Comparison of ENCODE assay signal across 9 cellular contexts in the genomic region with DNA sequence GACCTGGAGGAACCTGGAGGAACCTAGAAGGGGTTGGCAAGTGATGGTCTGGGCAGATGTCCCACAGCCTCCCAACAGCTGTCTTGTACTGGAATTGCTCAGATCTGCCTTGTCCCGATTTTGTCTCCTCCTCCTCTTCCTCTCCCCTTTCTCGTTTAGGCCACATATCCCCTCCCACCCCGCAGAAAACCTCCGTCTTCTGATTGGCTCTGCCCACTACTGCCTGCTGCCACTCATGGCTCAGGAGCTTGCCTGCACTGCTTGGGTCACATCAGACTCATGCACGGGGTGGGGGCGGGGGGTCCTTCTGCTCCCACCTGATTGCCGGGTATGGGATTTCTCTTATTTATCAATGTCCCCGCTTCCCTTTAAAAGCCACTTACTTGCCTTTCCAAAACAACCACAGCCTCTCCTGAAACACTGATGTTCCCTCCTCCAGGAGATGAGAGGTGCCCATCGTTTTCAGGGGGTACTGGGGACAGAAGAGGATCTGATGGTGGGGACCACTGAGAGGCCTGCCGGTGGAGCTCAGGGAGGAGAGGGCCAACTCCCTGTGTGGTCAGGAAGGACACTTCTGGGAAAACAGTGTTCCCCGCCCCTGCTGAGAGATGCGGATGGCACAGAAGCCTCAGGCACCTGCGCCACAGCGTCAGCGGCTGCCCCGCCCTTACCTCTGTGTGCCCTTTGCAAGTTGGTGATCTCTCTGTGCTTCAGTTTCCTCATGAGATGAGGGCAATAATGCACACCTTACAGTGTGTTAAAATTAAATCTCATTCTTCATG. TPM values are rescaled to one million over a fixed set of nuclear protein-coding genes. Genes with fewer than 3 reads are reported as not detected.
DNase-seq lines count a peak whose midpoint lies in the region; ATAC-seq and TF ChIP-seq lines count a peak whose summit lies in the region.
"Had no signal": no experiment of that assay in that cellular context is flagged by ENCODE, and none has a peak within 500 bp of the region (broad histone marks: within the 10 kb centered on the region; RNA-seq: fewer than 3 reads in every experiment).

No MANE protein-coding gene starts in this region.

- no peak overlapping the region for H3K4me3 ChIP-seq in CD8-positive, alpha-beta memory T cell (ENCODE audit: low read length)
- H3K4me3 ChIP-seq in osteoblast (ENCODE audit: insufficient read depth, low read length) = peak overlapping the region; percentile 52

- peak in 1 of 5 donors; percentile 36 for DNase-seq in CD8-positive, alpha-beta memory T cell
- peak; percentile 52 for DNase-seq in NCI-H2029 treated with DMSO at 0.1 percent for 48 hours (lab: John Stamatoyannopoulos, UW)
- no peak for DNase-seq in endothelial cell (ENCODE audit: low spot score)
- peak; percentile 86 for DNase-seq in osteoblast (ENCODE audit: insufficient read length, low spot score, missing footprints)
- no peak for DNase-seq in SIG-M5 treated with dmso at 0.1 percent for 504 hours (lab: John Stamatoyannopoulos, UW; ENCODE audit: unreplicated experiment)
- DNase-seq: naive B cell had no signal

- H3K4me1 ChIP-seq in CD8-positive, alpha-beta memory T cell (ENCODE audit: insufficient read depth, low read length) = peaks cover 25% of the 10 kb centered on the region
- peaks cover 58% of the 10 kb centered on the region for H3K4me1 ChIP-seq in osteoblast (ENCODE audit: insufficient read depth, low read length)

- H3K36me3 ChIP-seq in CD8-positive, alpha-beta memory T cell (ENCODE audit: insufficient read depth, low read length) = peaks cover 11% of the 10 kb centered on the region
- peaks cover 32% of the 10 kb centered on the region for H3K36me3 ChIP-seq in osteoblast (ENCODE audit: insufficient read depth, low read length)

- H3K9me3 Mint-ChIP-seq in CD8-positive, alpha-beta memory T cell = no peaks in the 10 kb centered on the region
- no peaks in the 10 kb centered on the region for H3K9me3 Mint-ChIP-seq in endothelial cell (ENCODE audit: unreplicated experiment)
- H3K9me3 Mint-ChIP-seq: naive B cell had no signal

- H3K4me1 Mint-ChIP-seq in CD8-positive, alpha-beta memory T cell = peaks cover 38 to 61% (median 57%) of the 10 kb centered on the region in 3 donors
- H3K4me1 Mint-ChIP-seq in endothelial cell (ENCODE audit: unreplicated experiment) = peaks cover 23% of the 10 kb centered on the region

- POLR2A ChIA-PET in CD8-positive, alpha-beta memory T cell (lab: Charles Lee) = no interaction called here

- H3K27me3 Mint-ChIP-seq in CD8-positive, alpha-beta memory T cell = no peaks in the 10 kb centered on the region
- peaks cover 7% of the 10 kb centered on the region for H3K27me3 Mint-ChIP-seq in endothelial cell (ENCODE audit: unreplicated experiment)
- H3K27me3 Mint-ChIP-seq: naive B cell had no signal

- no peaks in the 10 kb centered on the region for H3K9me3 ChIP-seq in CD8-positive, alpha-beta memory T cell (ENCODE audit: low read length)
- H3K9me3 ChIP-seq in osteoblast (ENCODE audit: low read depth, low read length) = no peaks in the 10 kb centered on the region

- H3K4me2 ChIP-seq in osteoblast (ENCODE audit: insufficient read depth, low read length) = peak overlapping the region; percentile 73

- no peak for ATAC-seq in activated CD4-positive, CD25-positive, alpha-beta regulatory T cell treated with anti-CD3 and anti-CD28 coated beads, Interleukin-2, amount 50 U/mL, for 24 hours
- ATAC-seq in HG03095 (IDR thresholded peaks at IDR 0.05; ENCODE audit: unreplicated experiment) (no peak), HG03520 (IDR thresholded peaks at IDR 0.05; ENCODE audit: unreplicated experiment) (no peak)

- H3K27ac ChIP-seq in CD8-positive, alpha-beta memory T cell (ENCODE audit: low read depth, low read length) = no peak overlapping the region
- peak overlapping the region; percentile 99 for H3K27ac ChIP-seq in osteoblast (ENCODE audit: low read depth, low read length)

- H3K4me3 Mint-ChIP-seq in CD8-positive, alpha-beta memory T cell = peak overlapping the region in 1 of 7 donors; percentile 30
- no peak overlapping the region for H3K4me3 Mint-ChIP-seq in endothelial cell (ENCODE audit: unreplicated experiment)
- H3K4me3 Mint-ChIP-seq: naive B cell had no signal

- peaks cover 81% of the 10 kb centered on the region for H3K79me2 ChIP-seq in osteoblast (ENCODE audit: insufficient read depth, low read length)

- TF ChIP-seq CTCF in endothelial cell (IDR thresholded peaks at IDR 0.05; ENCODE audit: unreplicated experiment) = no peak
- TF ChIP-seq CTCF in osteoblast (IDR thresholded peaks at IDR 0.05; ENCODE audit: extremely low read depth, low read depth, low read length) = no peak

- H4K20me1 ChIP-seq in osteoblast (ENCODE audit: insufficient read depth, low read length) = peaks cover 19% of the 10 kb centered on the region

- H3K36me3 Mint-ChIP-seq in CD8-positive, alpha-beta memory T cell = peaks cover 0 to 57% (median 3%) of the 10 kb centered on the region in 3 donors
- peaks cover 4% of the 10 kb centered on the region for H3K36me3 Mint-ChIP-seq in endothelial cell (ENCODE audit: low read depth, unreplicated experiment)
- H3K36me3 Mint-ChIP-seq: naive B cell had no signal

- peak overlapping the region in 5 of 8 donors; percentile 4 to 82 (median 19) for H3K27ac Mint-ChIP-seq in CD8-positive, alpha-beta memory T cell
- peak overlapping the region; percentile 67 for H3K27ac Mint-ChIP-seq in endothelial cell (ENCODE audit: unreplicated experiment)

- CTCF ChIA-PET in CD8-positive, alpha-beta memory T cell (lab: Charles Lee) = interaction anchor here (1.0 kb wide), 1 partner anchor 37 kb away, joined by 3 read pairs; no protein-coding TSS in a partner anchor

- H3K27me3 ChIP-seq in CD8-positive, alpha-beta memory T cell (ENCODE audit: insufficient read depth, low read length, poor library complexity, severe bottlenecking) = no peaks in the 10 kb centered on the region
- H3K27me3 ChIP-seq in osteoblast (ENCODE audit: insufficient read depth, low read length) = no peaks in the 10 kb centered on the region

- H2AFZ ChIP-seq in osteoblast (ENCODE audit: low read length) = no peak overlapping the region

RNA-seq across cellular contexts. Expression of a gene that starts 14.7 kb away (rescaled TPM):
- 10 to 100 TPM; 15.1 to 17.0 TPM for total RNA-seq in CD8-positive, alpha-beta memory T cell
- polyA plus RNA-seq in CD8-positive, alpha-beta memory T cell = 34.5 TPM
- 32.0 TPM for total RNA-seq in endothelial cell (ENCODE audit: unreplicated experiment)
- 118 and 131 TPM in 2 replicates for total RNA-seq in osteoblast

RNA-seq across cellular contexts. Expression of a gene that starts 57.1 kb away (rescaled TPM):
- 10 to 100 TPM; 35.4 to 35.9 TPM for total RNA-seq in CD8-positive, alpha-beta memory T cell
- 13.7 TPM for polyA plus RNA-seq in CD8-positive, alpha-beta memory T cell
- total RNA-seq in endothelial cell (ENCODE audit: unreplicated experiment) (21.4 TPM), osteoblast (19.2 and 20.9 TPM in 2 replicates)

Comparison
In these comparisons a context has a peak if more than half of its experiments do, and no peak if none do; other contexts are left out.
1. DNase-seq: peak in NCI-H2029 treated with DMSO at 0.1 percent for 48 hours (single experiment) and osteoblast (single experiment); none in endothelial cell (single experiment) and SIG-M5 treated with dmso at 0.1 percent for 504 hours (single experiment).